ENCODE assay signal across 9 cellular contexts in the genomic region with DNA sequence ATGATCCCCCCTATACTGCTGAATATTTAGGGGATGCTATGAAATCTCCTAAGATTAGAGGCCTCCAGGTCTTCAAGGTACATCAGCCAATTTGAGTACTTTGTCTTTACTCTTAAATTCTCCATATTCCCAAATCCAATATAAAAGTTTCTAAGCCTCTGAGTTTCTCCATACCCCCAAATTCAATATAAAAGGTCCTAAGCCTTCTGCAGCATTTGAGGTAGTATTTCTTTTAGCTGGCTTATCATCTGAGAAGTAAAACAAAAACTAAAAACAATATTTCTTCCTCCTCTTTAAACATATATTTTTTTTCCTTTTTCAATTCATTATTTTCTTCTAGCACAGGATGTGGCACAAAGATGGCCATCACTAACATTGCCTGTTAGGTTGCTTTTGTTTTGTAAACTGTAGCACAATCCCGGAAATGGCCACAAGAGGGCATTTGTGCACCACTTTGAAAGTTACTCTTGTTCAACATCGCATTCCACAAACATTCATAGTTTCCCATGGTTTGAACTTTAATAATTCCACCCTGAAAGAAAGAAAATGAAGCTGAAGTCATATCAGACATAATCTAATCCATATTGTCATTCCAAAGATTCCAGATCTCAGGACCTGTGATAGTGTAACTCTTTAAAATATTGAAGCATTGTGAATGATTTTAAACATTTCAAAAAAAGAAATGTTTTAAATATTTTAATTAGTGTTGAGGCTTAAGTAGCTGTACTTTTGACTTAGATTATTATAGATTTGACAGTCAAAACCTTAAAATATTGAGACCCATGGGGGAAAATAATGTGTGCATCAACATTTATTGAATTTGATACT. TPM values are rescaled to one million over a fixed set of nuclear protein-coding genes. Genes with fewer than 3 reads are reported as not detected.
DNase-seq lines count a peak whose midpoint lies in the region; ATAC-seq, FAIRE-seq and TF ChIP-seq lines count a peak whose summit lies in the region.
"Had no signal": no experiment of that assay in that cellular context is flagged by ENCODE, and none has a peak within 500 bp of the region (broad histone marks: within the 10 kb centered on the region; RNA-seq: fewer than 3 reads in every experiment).

No MANE protein-coding gene starts in this region.

- ATAC-seq in CD4-positive, CD25-positive, alpha-beta regulatory T cell (ENCODE audit: low read depth in 2 of 2) = peak in 1 of 2 donors; percentile 37
- peak; percentile 87 for ATAC-seq in HG03025 (IDR thresholded peaks at IDR 0.05; ENCODE audit: low FRiP score, unreplicated experiment)
- ATAC-seq in gastroesophageal sphincter = no peak
- ATAC-seq in GM21528 (IDR thresholded peaks at IDR 0.05; ENCODE audit: low FRiP score, unreplicated experiment) = no peak

- no peak for TF ChIP-seq POLR2A in gastroesophageal sphincter (IDR thresholded peaks at IDR 0.05)

- DNase-seq in CD4-positive, CD25-positive, alpha-beta regulatory T cell = peak; percentile 2 to 51 (median 9)
- DNase-seq in GM18507 (ENCODE audit: extremely low spot score, insufficient read length, low read depth) (no peak), NCI-H345 (lab: John Stamatoyannopoulos, UW) (peak; percentile 67), trophoblast cell (peak; percentile 69 to 94)
- peak; percentile 16 for DNase-seq in activated T-helper 1 cell treated with anti-CD3 and anti-CD28 coated beads, Interleukin-12 subunit alpha, Interleukin-12 subunit beta, Interleukin-2, Interleukin-4 antibody, amounts not matched to agents 30 ng/mL and 10 ng/mL and 1 ng/mL, durations not matched to agents 14 hours and 24 hours and 36 hours (ENCODE audit: low spot score)

- no peak overlapping the region for H2BK5ac ChIP-seq in trophoblast cell (ENCODE audit: low read depth, low read length, poor library complexity)

- peaks cover 0 to 5% (median 0%) of the 10 kb centered on the region in 4 donors for H3K4me1 Mint-ChIP-seq in CD4-positive, CD25-positive, alpha-beta regulatory T cell
- H3K4me1 Mint-ChIP-seq in activated T-helper 1 cell treated with anti-CD3 and anti-CD28 coated beads, Interleukin-12 subunit alpha, Interleukin-12 subunit beta, Interleukin-2, Interleukin-4 antibody, amounts not matched to agents 30 ng/mL and 10 ng/mL and 1 ng/mL, durations not matched to agents 14 hours and 24 hours and 36 hours (ENCODE audit: low read depth) = peaks cover 5% of the 10 kb centered on the region

- H3K27me3 ChIP-seq in CD4-positive, CD25-positive, alpha-beta regulatory T cell (ENCODE audit: control insufficient read depth, insufficient read depth, low read length) = peaks cover 6% of the 10 kb centered on the region
- H3K27me3 ChIP-seq in gastroesophageal sphincter (peaks cover 6% of the 10 kb centered on the region), trophoblast cell (ENCODE audit: insufficient read depth, low read length) (no peaks in the 10 kb centered on the region)

- no peaks in the 10 kb centered on the region for H3K36me3 Mint-ChIP-seq in CD4-positive, CD25-positive, alpha-beta regulatory T cell
- no peaks in the 10 kb centered on the region for H3K36me3 Mint-ChIP-seq in activated T-helper 1 cell treated with anti-CD3 and anti-CD28 coated beads, Interleukin-12 subunit alpha, Interleukin-12 subunit beta, Interleukin-2, Interleukin-4 antibody, amounts not matched to agents 30 ng/mL and 10 ng/mL and 1 ng/mL, durations not matched to agents 14 hours and 24 hours and 36 hours (ENCODE audit: low read depth)
- H3K36me3 Mint-ChIP-seq: activated naive CD8-positive, alpha-beta T cell had no signal

- FAIRE-seq in GM18507 (lab: Jason Lieb, UNC) = peak; percentile 44

- no peaks in the 10 kb centered on the region for H3K79me1 ChIP-seq in trophoblast cell (ENCODE audit: low read length)

- no peak overlapping the region for H3K9ac ChIP-seq in trophoblast cell (ENCODE audit: low read length)

- H3K79me2 ChIP-seq in trophoblast cell (ENCODE audit: control insufficient read depth, insufficient read depth, low read length, poor library complexity) = no peaks in the 10 kb centered on the region

- no peak overlapping the region for H3K27ac Mint-ChIP-seq in CD4-positive, CD25-positive, alpha-beta regulatory T cell
- no peak overlapping the region for H3K27ac Mint-ChIP-seq in activated T-helper 1 cell treated with anti-CD3 and anti-CD28 coated beads, Interleukin-12 subunit alpha, Interleukin-12 subunit beta, Interleukin-2, Interleukin-4 antibody, amounts not matched to agents 30 ng/mL and 10 ng/mL and 1 ng/mL, durations not matched to agents 14 hours and 24 hours and 36 hours
- H3K27ac Mint-ChIP-seq: activated naive CD8-positive, alpha-beta T cell had no signal

- H3K27ac ChIP-seq in CD4-positive, CD25-positive, alpha-beta regulatory T cell (ENCODE audit: insufficient read depth, low read length, poor library complexity, severe bottlenecking) = no peak overlapping the region
- H3K27ac ChIP-seq in gastroesophageal sphincter = no peak overlapping the region
- H3K27ac ChIP-seq in trophoblast cell (ENCODE audit: low read depth, low read length) = no peak overlapping the region

- no peak overlapping the region for H2AK5ac ChIP-seq in trophoblast cell (ENCODE audit: low read length)

- H3K9me3 ChIP-seq in CD4-positive, CD25-positive, alpha-beta regulatory T cell (ENCODE audit: control insufficient read depth in 2 of 2, low read length in 2 of 2) = no peaks in the 10 kb centered on the region
- H3K9me3 ChIP-seq in gastroesophageal sphincter = no peaks in the 10 kb centered on the region
- H3K9me3 ChIP-seq in trophoblast cell (ENCODE audit: insufficient read depth, low read depth, low read length) = no peaks in the 10 kb centered on the region

- H3K4me1 ChIP-seq in CD4-positive, CD25-positive, alpha-beta regulatory T cell (ENCODE audit: control insufficient read depth, insufficient read depth, low read length, poor library complexity, severe bottlenecking) = no peaks in the 10 kb centered on the region
- H3K4me1 ChIP-seq in gastroesophageal sphincter (no peaks in the 10 kb centered on the region), trophoblast cell (ENCODE audit: control insufficient read depth in 1 of 2, insufficient read depth in 2 of 2, low read length in 2 of 2) (no peaks in the 10 kb centered on the region)

- peaks cover 8% of the 10 kb centered on the region for H3K27me3 Mint-ChIP-seq in CD4-positive, CD25-positive, alpha-beta regulatory T cell
- peaks cover 6% of the 10 kb centered on the region for H3K27me3 Mint-ChIP-seq in activated T-helper 1 cell treated with anti-CD3 and anti-CD28 coated beads, Interleukin-12 subunit alpha, Interleukin-12 subunit beta, Interleukin-2, Interleukin-4 antibody, amounts not matched to agents 30 ng/mL and 10 ng/mL and 1 ng/mL, durations not matched to agents 14 hours and 24 hours and 36 hours (ENCODE audit: insufficient read depth)

- 0% methylated on average over 2 of the region's 2 CpGs for WGBS in gastroesophageal sphincter (ENCODE audit: low coverage in 1 of 2), 2 donors
- WGBS in trophoblast cell (ENCODE audit: extremely low coverage, insufficient coverage, insufficient read length) = no CpG with 5 or more reads among the region's 2 CpGs

- H3K4me2 ChIP-seq in trophoblast cell (ENCODE audit: low read length) = no peak overlapping the region

- peak; percentile 67 to 79 (median 70) for TF ChIP-seq CTCF in gastroesophageal sphincter (IDR thresholded peaks at IDR 0.05)

- no peak overlapping the region for H4K8ac ChIP-seq in trophoblast cell (ENCODE audit: low read depth, low read length)

- no peak overlapping the region for H3K23ac ChIP-seq in trophoblast cell (ENCODE audit: low read length)

- no peak overlapping the region for H2BK12ac ChIP-seq in trophoblast cell (ENCODE audit: low read length)

- peaks cover 0 to 2% (median 0%) of the 10 kb centered on the region in 7 donors for H3K9me3 Mint-ChIP-seq in CD4-positive, CD25-positive, alpha-beta regulatory T cell
- no peaks in the 10 kb centered on the region for H3K9me3 Mint-ChIP-seq in activated T-helper 1 cell treated with anti-CD3 and anti-CD28 coated beads, Interleukin-12 subunit alpha, Interleukin-12 subunit beta, Interleukin-2, Interleukin-4 antibody, amounts not matched to agents 30 ng/mL and 10 ng/mL and 1 ng/mL, durations not matched to agents 14 hours and 24 hours and 36 hours

- H2BK120ac ChIP-seq in trophoblast cell (ENCODE audit: insufficient read depth, low read length, poor library complexity) = no peak overlapping the region

- H2AFZ ChIP-seq in trophoblast cell (ENCODE audit: insufficient read depth, low read length, poor library complexity) = no peak overlapping the region

- H3K36me3 ChIP-seq in CD4-positive, CD25-positive, alpha-beta regulatory T cell (ENCODE audit: control insufficient read depth, insufficient read depth, low read length) = no peaks in the 10 kb centered on the region
- H3K36me3 ChIP-seq in gastroesophageal sphincter (no peaks in the 10 kb centered on the region), trophoblast cell (ENCODE audit: control insufficient read depth in 1 of 2, insufficient read depth in 2 of 2, low read length in 2 of 2) (no peaks in the 10 kb centered on the region)

- H4K12ac ChIP-seq in trophoblast cell (ENCODE audit: low read depth, low read length) = no peak overlapping the region

- no peak overlapping the region for H3K4me3 ChIP-seq in CD4-positive, CD25-positive, alpha-beta regulatory T cell (ENCODE audit: low read depth, low read length)
- H3K4me3 ChIP-seq in gastroesophageal sphincter = no peak overlapping the region
- H3K4me3 ChIP-seq in trophoblast cell (ENCODE audit: low read depth, low read length) = no peak overlapping the region

- no peak overlapping the region for H3K4ac ChIP-seq in trophoblast cell (ENCODE audit: low read depth, low read length)

- TF ChIP-seq EP300 in gastroesophageal sphincter (IDR thresholded peaks at IDR 0.05) = no peak

- no peak overlapping the region for H4K91ac ChIP-seq in trophoblast cell (ENCODE audit: low read depth, low read length)

- intact Hi-C loops in activated T-helper 1 cell treated with anti-CD3 and anti-CD28 coated beads, Interleukin-12 subunit alpha, Interleukin-12 subunit beta, Interleukin-2, Interleukin-4 antibody, amounts not matched to agents 30 ng/mL and 10 ng/mL and 1 ng/mL, durations not matched to agents 14 hours and 24 hours and 36 hours (cut with micrococcal nuclease) = loop anchor here (5.0 kb wide), 1 partner anchor 265 kb away; no protein-coding TSS in a partner anchor

- no peak overlapping the region for H3K4me3 Mint-ChIP-seq in CD4-positive, CD25-positive, alpha-beta regulatory T cell
- no peak overlapping the region for H3K4me3 Mint-ChIP-seq in activated T-helper 1 cell treated with anti-CD3 and anti-CD28 coated beads, Interleukin-12 subunit alpha, Interleukin-12 subunit beta, Interleukin-2, Interleukin-4 antibody, amounts not matched to agents 30 ng/mL and 10 ng/mL and 1 ng/mL, durations not matched to agents 14 hours and 24 hours and 36 hours
- H3K4me3 Mint-ChIP-seq: activated naive CD8-positive, alpha-beta T cell had no signal

- H3K18ac ChIP-seq in trophoblast cell (ENCODE audit: low read length) = no peak overlapping the region

- H3K14ac ChIP-seq in trophoblast cell (ENCODE audit: low read length) = no peak overlapping the region

RNA-seq across cellular contexts. Expression of a gene that starts 21.0 kb away (rescaled TPM):
- not detected for total RNA-seq in CD4-positive, CD25-positive, alpha-beta regulatory T cell
- polyA plus RNA-seq in CD4-positive, CD25-positive, alpha-beta regulatory T cell = not detected
- total RNA-seq in activated T-helper 1 cell treated with anti-CD3 and anti-CD28 coated beads, Interleukin-12 subunit alpha, Interleukin-12 subunit beta, Interleukin-2, Interleukin-4 antibody, amounts not matched to agents 30 ng/mL and 10 ng/mL and 1 ng/mL, durations not matched to agents 14 hours and 24 hours and 36 hours = not detected in 2 replicates
- total RNA-seq in gastroesophageal sphincter = not detected
- polyA plus RNA-seq in trophoblast cell (2013) = 12.0 and 15.1 TPM in 2 replicates

RNA-seq across cellular contexts. Expression of a gene that starts 26.0 kb away (rescaled TPM):
- total RNA-seq in CD4-positive, CD25-positive, alpha-beta regulatory T cell = not detected
- polyA plus RNA-seq in CD4-positive, CD25-positive, alpha-beta regulatory T cell = not detected
- total RNA-seq in activated T-helper 1 cell treated with anti-CD3 and anti-CD28 coated beads, Interleukin-12 subunit alpha, Interleukin-12 subunit beta, Interleukin-2, Interleukin-4 antibody, amounts not matched to agents 30 ng/mL and 10 ng/mL and 1 ng/mL, durations not matched to agents 14 hours and 24 hours and 36 hours = not detected in 2 replicates
- total RNA-seq in gastroesophageal sphincter = not detected
- 12.4 and 13.6 TPM in 2 replicates for polyA plus RNA-seq in trophoblast cell (2013)

RNA-seq across cellular contexts. Expression of a gene that starts 48.8 kb away (rescaled TPM):
- total RNA-seq in CD4-positive, CD25-positive, alpha-beta regulatory T cell = not detected
- polyA plus RNA-seq in CD4-positive, CD25-positive, alpha-beta regulatory T cell = not detected
- not detected in 2 replicates for total RNA-seq in activated T-helper 1 cell treated with anti-CD3 and anti-CD28 coated beads, Interleukin-12 subunit alpha, Interleukin-12 subunit beta, Interleukin-2, Interleukin-4 antibody, amounts not matched to agents 30 ng/mL and 10 ng/mL and 1 ng/mL, durations not matched to agents 14 hours and 24 hours and 36 hours
- not detected for total RNA-seq in gastroesophageal sphincter
- polyA plus RNA-seq in trophoblast cell (2013) = 145 and 154 TPM in 2 replicates
